ENCODE assay signal across 16 cellular contexts in the genomic region with DNA sequence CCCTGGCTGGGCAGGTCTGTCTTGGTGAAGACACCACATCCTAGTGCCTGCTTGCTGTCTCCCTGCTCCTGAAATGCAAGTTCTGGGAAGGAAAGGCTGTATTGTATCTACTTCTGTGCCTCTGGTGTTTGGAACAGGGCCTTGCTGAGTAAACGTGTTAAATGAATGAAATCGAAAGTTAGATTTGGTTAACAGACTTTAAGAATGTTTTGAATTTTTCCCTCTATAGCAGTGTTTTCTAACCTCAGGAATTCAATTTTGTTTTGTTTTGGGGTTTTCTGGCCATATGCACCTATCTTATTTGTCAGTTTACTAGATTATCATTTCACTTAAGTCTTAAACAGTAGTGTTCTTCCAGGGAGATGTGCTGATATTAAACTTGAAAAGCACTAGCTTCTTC.
"Had no signal": no experiment of that assay in that cellular context is flagged by ENCODE, and none has a peak within 500 bp of the region (broad histone marks: within the 10 kb centered on the region; RNA-seq: fewer than 3 reads in every experiment).

No MANE protein-coding gene starts in this region.

- H3K36me3 ChIP-seq: prostate gland, right lobe of liver, transverse colon had no signal

- DNase-seq: activated CD4-positive, alpha-beta memory T cell treated with anti-CD3 and anti-CD28 coated beads, Interleukin-2, amount 10 ng/mL, durations not matched to agents 7 days and 5 days; activated CD8-positive, alpha-beta memory T cell treated with anti-CD3 and anti-CD28 coated beads, Interleukin-2, amount 50 U/mL, for 4 hours; activated naive CD4-positive, alpha-beta T cell treated with Interleukin-2 at 50 U/mL for 16 hours; effector memory CD8-positive, alpha-beta T cell; foreskin fibroblast; glutamatergic neuron; naive B cell; right lobe of liver; transverse colon had no signal

- H3K27ac ChIP-seq: prostate gland, right lobe of liver had no signal

- H3K27me3 Mint-ChIP-seq: activated CD4-positive, alpha-beta memory T cell treated with anti-CD3 and anti-CD28 coated beads, Interleukin-2, amount 10 ng/mL, durations not matched to agents 7 days and 5 days; brain; dendritic cell treated with granulocyte-macrophage colony-stimulating factor and Interleukin-4, amounts not matched to agents 40 ng/mL and 50 ng/mL, for 4 days; effector memory CD8-positive, alpha-beta T cell; naive B cell; stimulated activated memory B cell treated with anti-CD40 and anti-IgM and Interleukin-4, amounts not matched to agents 10 μg/mL and 1 μg/mL and 100 μg/mL, for 72 hours had no signal

- H3K9me3 Mint-ChIP-seq: activated CD4-positive, alpha-beta memory T cell treated with anti-CD3 and anti-CD28 coated beads, Interleukin-2, amount 10 ng/mL, durations not matched to agents 7 days and 5 days; activated T-helper 1 cell treated with anti-CD3 and anti-CD28 coated beads, Interleukin-12 subunit alpha, Interleukin-12 subunit beta, Interleukin-2, Interleukin-4 antibody, amounts not matched to agents 30 ng/mL and 10 ng/mL and 1 ng/mL, durations not matched to agents 14 hours and 24 hours and 36 hours; brain; dendritic cell treated with granulocyte-macrophage colony-stimulating factor and Interleukin-4, amounts not matched to agents 40 ng/mL and 50 ng/mL, for 4 days; effector memory CD8-positive, alpha-beta T cell; naive B cell; stimulated activated memory B cell treated with anti-CD40 and anti-IgM and Interleukin-4, amounts not matched to agents 10 μg/mL and 1 μg/mL and 100 μg/mL, for 72 hours; T-helper 2 cell treated with Interferon-gamma antibody and Interleukin-4, amounts not matched to agents 5 μg/mL and 100 μg/mL, for 36 hours had no signal

- H3K27ac Mint-ChIP-seq: activated CD4-positive, alpha-beta memory T cell treated with anti-CD3 and anti-CD28 coated beads, Interleukin-2, amount 10 ng/mL, durations not matched to agents 7 days and 5 days; activated T-helper 1 cell treated with anti-CD3 and anti-CD28 coated beads, Interleukin-12 subunit alpha, Interleukin-12 subunit beta, Interleukin-2, Interleukin-4 antibody, amounts not matched to agents 30 ng/mL and 10 ng/mL and 1 ng/mL, durations not matched to agents 14 hours and 24 hours and 36 hours; dendritic cell treated with granulocyte-macrophage colony-stimulating factor and Interleukin-4, amounts not matched to agents 40 ng/mL and 50 ng/mL, for 4 days; effector memory CD8-positive, alpha-beta T cell; naive B cell; stimulated activated memory B cell treated with anti-CD40 and anti-IgM and Interleukin-4, amounts not matched to agents 10 μg/mL and 1 μg/mL and 100 μg/mL, for 72 hours; T-helper 2 cell treated with Interferon-gamma antibody and Interleukin-4, amounts not matched to agents 5 μg/mL and 100 μg/mL, for 36 hours had no signal

- H3K9me3 ChIP-seq: prostate gland, right lobe of liver, transverse colon had no signal

- ATAC-seq: effector memory CD8-positive, alpha-beta T cell; stimulated activated memory B cell treated with anti-CD40 and anti-IgM and Interleukin-4, amounts not matched to agents 10 μg/mL and 1 μg/mL and 100 μg/mL, for 72 hours had no signal

- H3K4me3 ChIP-seq: lung, prostate gland, right lobe of liver, transverse colon had no signal

- H3K27me3 ChIP-seq: right lobe of liver, transverse colon had no signal

- H3K4me3 Mint-ChIP-seq: activated CD4-positive, alpha-beta memory T cell treated with anti-CD3 and anti-CD28 coated beads, Interleukin-2, amount 10 ng/mL, durations not matched to agents 7 days and 5 days; activated T-helper 1 cell treated with anti-CD3 and anti-CD28 coated beads, Interleukin-12 subunit alpha, Interleukin-12 subunit beta, Interleukin-2, Interleukin-4 antibody, amounts not matched to agents 30 ng/mL and 10 ng/mL and 1 ng/mL, durations not matched to agents 14 hours and 24 hours and 36 hours; brain; dendritic cell treated with granulocyte-macrophage colony-stimulating factor and Interleukin-4, amounts not matched to agents 40 ng/mL and 50 ng/mL, for 4 days; effector memory CD8-positive, alpha-beta T cell; stimulated activated memory B cell treated with anti-CD40 and anti-IgM and Interleukin-4, amounts not matched to agents 10 μg/mL and 1 μg/mL and 100 μg/mL, for 72 hours; T-helper 2 cell treated with Interferon-gamma antibody and Interleukin-4, amounts not matched to agents 5 μg/mL and 100 μg/mL, for 36 hours had no signal
